In the genomic region with DNA sequence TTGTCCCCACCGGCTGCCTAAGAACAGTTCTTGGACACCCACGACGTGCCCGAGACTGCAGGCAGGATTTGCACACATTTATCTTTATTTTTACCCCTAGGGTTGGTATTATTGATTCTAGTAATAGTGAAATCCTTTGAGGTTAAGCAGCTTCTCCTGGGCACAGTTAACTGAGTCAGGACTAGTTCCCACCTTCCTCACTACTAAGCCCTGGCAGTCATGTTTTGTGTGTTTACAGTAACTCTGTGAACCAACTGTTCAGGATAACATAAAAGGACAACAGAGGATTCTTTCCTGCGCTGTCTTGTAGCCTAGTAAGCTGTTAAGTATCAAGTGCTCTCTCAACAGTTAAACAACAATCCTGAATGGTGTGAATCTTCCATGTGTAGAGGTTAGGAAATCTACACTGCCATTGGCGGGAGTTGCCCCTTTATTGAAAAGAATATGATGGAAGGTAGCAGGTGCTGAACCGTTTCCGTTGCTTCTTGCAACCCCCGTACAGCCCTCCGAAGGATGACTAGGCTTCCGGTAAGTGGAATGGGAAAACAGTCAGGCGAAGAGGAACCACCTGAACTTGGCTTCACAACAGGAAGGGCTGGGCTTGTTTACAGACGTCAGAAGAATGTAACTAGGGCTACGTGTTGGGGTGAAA, we compare ENCODE assay signal across 8 cellular contexts. TPM values are rescaled to one million over a fixed set of nuclear protein-coding genes. Genes with fewer than 3 reads are reported as not detected.
DNase-seq lines count a peak whose midpoint lies in the region; ATAC-seq and TF ChIP-seq lines count a peak whose summit lies in the region.

No MANE protein-coding gene starts in this region.

- no peak for TF ChIP-seq CTCF in breast epithelium (IDR thresholded peaks at IDR 0.05)

- ATAC-seq in HG03039 (IDR thresholded peaks at IDR 0.05; ENCODE audit: unreplicated experiment): peak; percentile 1
- no peak for ATAC-seq in HG03521 (IDR thresholded peaks at IDR 0.05; ENCODE audit: unreplicated experiment)

- H3K9me3 Mint-ChIP-seq in immature natural killer cell: no peaks in the 10 kb centered on the region

- intact Hi-C loops in breast epithelium (cut with DNase I; ENCODE audit: low total_unique reads): loop anchor here (2.0 to 5.0 kb wide), 2 partner anchors 33 to 93 kb away; a partner anchor contains a TSS

- H3K4me3 ChIP-seq in breast epithelium (peak overlapping the region; percentile 94 to 95 (median 95)), skin epidermis (peak overlapping the region; percentile 75 to 96 (median 88))

- H3K27me3 Mint-ChIP-seq in immature natural killer cell (ENCODE audit: low read depth in 3 of 3): peaks cover 0 to 10% (median 4%) of the 10 kb centered on the region in 3 donors

- H3K36me3 ChIP-seq in breast epithelium: no peaks in the 10 kb centered on the region

- H3K4me1 Mint-ChIP-seq in immature natural killer cell: peaks cover 27 to 29% of the 10 kb centered on the region in 2 donors

- DNase-seq in G401 (ENCODE audit: low spot score) (peak; percentile 58), SHP77 (lab: John Stamatoyannopoulos, UW) (peak; percentile 84 to 90), breast epithelium (ENCODE audit: low spot score in 2 of 2) (no peak), immature natural killer cell (no peak), EL (no peak)

- H3K9me3 ChIP-seq in breast epithelium: no peaks in the 10 kb centered on the region

- H3K4me3 Mint-ChIP-seq in immature natural killer cell: peak overlapping the region; percentile 90 to 95 (median 93)

- TF ChIP-seq POLR2A in breast epithelium (IDR thresholded peaks at IDR 0.05): no peak

- H3K4me1 ChIP-seq in breast epithelium: peaks cover 0 to 11% of the 10 kb centered on the region in 2 donors

- in situ Hi-C loops in G401 (cut with HindIII; ENCODE audit: low sequenced_read_pairs): no loop called here

- H3K36me3 Mint-ChIP-seq in immature natural killer cell: peaks cover 6 to 8% (median 7%) of the 10 kb centered on the region in 3 donors

- H3K27ac ChIP-seq in breast epithelium (peak overlapping the region; percentile 93 to 97), skin epidermis (peak overlapping the region; percentile 88 to 100 (median 97))

- H3K27me3 ChIP-seq in breast epithelium: no peaks in the 10 kb centered on the region

- H3K27ac Mint-ChIP-seq in immature natural killer cell: peak overlapping the region; percentile 83 to 94 (median 92)

RNA-seq across cellular contexts. Expression of a gene that starts 1.0 kb away (rescaled TPM):
- total RNA-seq in G401 (2014; rRNA removed; shearing (Covaris generic)): 33.1 and 38.2 TPM in 2 replicates
- total RNA-seq in breast epithelium: 1,000 to 10,000 TPM in 2 of 3 donors, 100 to 1,000 TPM in 1; 999 to 1,273 (median 1,163) TPM
- 10 to 100 TPM; 54.5 to 73.0 (median 54.6) TPM for polyA plus RNA-seq in immature natural killer cell

RNA-seq across cellular contexts. Expression of a gene that starts 33.3 kb away (rescaled TPM):
- 95.8 and 169 TPM in 2 replicates for total RNA-seq in G401 (2014; rRNA removed; shearing (Covaris generic))
- total RNA-seq in breast epithelium: 100 to 1,000 TPM; 115 to 153 (median 116) TPM
- polyA plus RNA-seq in immature natural killer cell: 100 to 1,000 TPM; 145 to 169 (median 150) TPM

Comparison
In these comparisons a context has a peak if more than half of its experiments do, and no peak if none do; other contexts are left out.
1. DNase-seq: peak in G401 (single experiment) and SHP77 (2 of 2); none in breast epithelium (0 of 2), immature natural killer cell (0 of 3) and EL (single experiment).
2. RNA of a gene that starts 1.0 kb away (total RNA-seq): 999 to 1,273 TPM in breast epithelium; 33.1 to 38.2 TPM in G401; every median in the first group is over 10 times any median in the second.